2 cellular contexts compared by ENCODE assay signal in genomic region chr10:34001087-34001580, GRCh38.
A peak's percentile ranks its signal among the peaks of the same experiment; 100 is the strongest.
TF ChIP-seq lines count a peak whose summit lies in the region.

No MANE protein-coding gene starts in this region.

TF ChIP-seq in K562, 482 proteins besides CTCF, POLR2A, EP300 and RAD21 (continued from another document):
- TF ChIP-seq CBFA2T2 (conservative IDR thresholded peaks at IDR 0.05) (peak; percentile 72), NCOR1 (IDR thresholded peaks at IDR 0.05) (peak; percentile 40; the same call in 1 of the 2 replicates), PBX2 (CRISPR knock-in tag; IDR thresholded peaks at IDR 0.05; ENCODE audit: low read depth) (no peak), PBX2 (tag; conservative IDR thresholded peaks at IDR 0.05; ENCODE audit: low read depth) (no peak), TEAD4 (IDR thresholded peaks at IDR 0.05; ENCODE audit: low read length) (peak; percentile 58), TEAD4 (CRISPR knock-in tag; IDR thresholded peaks at IDR 0.05; ENCODE audit: borderline replicate concordance) (no peak), ARID1B (IDR thresholded peaks at IDR 0.05) (peak; percentile 59), HNRNPUL1 (IDR thresholded peaks at IDR 0.05; ENCODE audit: low read length) (no peak), TAL1 (IDR thresholded peaks at IDR 0.05) (peak; percentile 46; the same call in 1 of the 2 replicates), TCF3 (CRISPR knock-in tag; IDR thresholded peaks at IDR 0.05) (peak; percentile 58), BCLAF1 (IDR thresholded peaks at IDR 0.05; ENCODE audit: borderline replicate concordance in 1 of 2, control insufficient read depth in 1 of 2, low read depth in 2 of 2, low read length in 1 of 2) (no peak), HMBOX1 (IDR thresholded peaks at IDR 0.05) (peak; percentile 86; the same call in 1 of the 2 replicates), KLF16 (IDR thresholded peaks at IDR 0.05) (peak; percentile 6; the same call in 1 of the 2 replicates), CBFA2T3 (IDR thresholded peaks at IDR 0.05) (peak; percentile 80)

TF ChIP-seq in WTC11, 78 proteins besides CTCF, POLR2A, EP300 and RAD21 (continued from another document):
- TF ChIP-seq ZSCAN18 (CRISPR knock-in tag; IDR thresholded peaks at IDR 0.05) (no peak), JUN (CRISPR knock-in tag; IDR thresholded peaks at IDR 0.05) (no peak), MYBL2 (CRISPR knock-in tag; IDR thresholded peaks at IDR 0.05) (no peak), CREM (CRISPR knock-in tag; IDR thresholded peaks at IDR 0.05) (no peak), USF2 (CRISPR knock-in tag; IDR thresholded peaks at IDR 0.05) (no peak), ZNF263 (CRISPR knock-in tag; IDR thresholded peaks at IDR 0.05; ENCODE audit: low read depth) (no peak), ZNF121 (CRISPR knock-in tag; IDR thresholded peaks at IDR 0.05) (no peak), ZNF671 (CRISPR knock-in tag; IDR thresholded peaks at IDR 0.05) (no peak), SP1 (CRISPR knock-in tag; conservative IDR thresholded peaks at IDR 0.05) (no peak)
TF ChIP-seq in WTC11: peak in this region for 0.
